In genomic region chr2:85389139-85389538, GRCh38 we compare ENCODE assay signal across 24 cellular contexts. TPM values are rescaled to one million over a fixed set of nuclear protein-coding genes. Genes with fewer than 3 reads are reported as not detected.
"Had no signal": no experiment of that assay in that cellular context is flagged by ENCODE, and none has a peak within 500 bp of the region (broad histone marks: within the 10 kb centered on the region; RNA-seq: fewer than 3 reads in every experiment).

No MANE protein-coding gene starts in this region.

- H3K27me3 Mint-ChIP-seq: activated naive CD4-positive, alpha-beta T cell treated with anti-CD3 and anti-CD28 coated beads, Interleukin-2, amount 50 U/mL, for 24 hours; brain; naive thymus-derived CD8-positive, alpha-beta T cell; stimulated activated naive CD8-positive, alpha-beta T cell treated with anti-CD3 and anti-CD28 coated beads, Interleukin-15, Interleukin-2, amounts not matched to agents 100 ng/mL and 50 ng/mL, for 24 hours had no signal

- H3K9me3 Mint-ChIP-seq: activated naive CD4-positive, alpha-beta T cell treated with anti-CD3 and anti-CD28 coated beads, Interleukin-2, amount 50 U/mL, for 24 hours; activated T-helper 2 cell treated with anti-CD3 and anti-CD28 coated beads, Interferon-gamma antibody, Interleukin-2, Interleukin-4, amounts not matched to agents 10 μg/mL and 5 μg/mL and 100 μg/mL, durations not matched to agents 14 hours and 24 hours and 36 hours; brain; naive thymus-derived CD8-positive, alpha-beta T cell; stimulated activated naive CD8-positive, alpha-beta T cell treated with anti-CD3 and anti-CD28 coated beads, Interleukin-15, Interleukin-2, amounts not matched to agents 100 ng/mL and 50 ng/mL, for 24 hours had no signal

- DNase-seq: activated CD8-positive, alpha-beta memory T cell treated with anti-CD3 and anti-CD28 coated beads, Interleukin-2, amount 50 U/mL, for 48 hours; central memory CD4-positive, alpha-beta T cell; cortex of kidney; effector CD4-positive, alpha-beta T cell; foreskin fibroblast; hypothalamus; kidney; mammary epithelial cell; mucosa of descending colon; naive thymus-derived CD8-positive, alpha-beta T cell; retina; stimulated activated CD4-positive, alpha-beta T cell treated with anti-CD3 and anti-CD28 coated beads, Interleukin-15, amount 100 ng/mL, for 24 hours; stimulated activated CD4-positive, alpha-beta T cell treated with anti-CD3 and anti-CD28 coated beads, Interleukin-4, amount 100 ng/mL, for 24 hours; SW 1271; T-helper 9 cell; testis had no signal

- H3K4me3 Mint-ChIP-seq: activated naive CD4-positive, alpha-beta T cell treated with anti-CD3 and anti-CD28 coated beads, Interleukin-2, amount 50 U/mL, for 24 hours; brain; naive thymus-derived CD8-positive, alpha-beta T cell; stimulated activated naive CD8-positive, alpha-beta T cell treated with anti-CD3 and anti-CD28 coated beads, Interleukin-15, Interleukin-2, amounts not matched to agents 100 ng/mL and 50 ng/mL, for 24 hours had no signal

- H3K27ac ChIP-seq: left lung, testis, upper lobe of right lung had no signal

- H3K4me1 ChIP-seq: left lung, testis, upper lobe of right lung had no signal

- H3K27me3 ChIP-seq: left lung, testis, upper lobe of right lung had no signal

- ATAC-seq: left lung; mucosa of descending colon; naive thymus-derived CD8-positive, alpha-beta T cell; upper lobe of right lung had no signal

- H3K4me3 ChIP-seq: left lung, mucosa of descending colon, testis, upper lobe of right lung had no signal

- H3K27ac Mint-ChIP-seq: activated naive CD4-positive, alpha-beta T cell treated with anti-CD3 and anti-CD28 coated beads, Interleukin-2, amount 50 U/mL, for 24 hours; activated T-helper 2 cell treated with anti-CD3 and anti-CD28 coated beads, Interferon-gamma antibody, Interleukin-2, Interleukin-4, amounts not matched to agents 10 μg/mL and 5 μg/mL and 100 μg/mL, durations not matched to agents 14 hours and 24 hours and 36 hours; stimulated activated naive CD8-positive, alpha-beta T cell treated with anti-CD3 and anti-CD28 coated beads, Interleukin-15, Interleukin-2, amounts not matched to agents 100 ng/mL and 50 ng/mL, for 24 hours had no signal

- H3K9me3 ChIP-seq: left lung, mucosa of descending colon, testis, upper lobe of right lung had no signal

- H3K36me3 Mint-ChIP-seq: activated naive CD4-positive, alpha-beta T cell treated with anti-CD3 and anti-CD28 coated beads, Interleukin-2, amount 50 U/mL, for 24 hours had no signal

RNA-seq across cellular contexts. Expression of gene SH2D6, which starts 29.4 kb away (rescaled TPM):
- total RNA-seq: skeletal muscle tissue had no signal
- polyA plus RNA-seq: endothelial cell of umbilical vein; naive thymus-derived CD8-positive, alpha-beta T cell had no signal
